23 cellular contexts compared by ENCODE assay signal in the genomic region with DNA sequence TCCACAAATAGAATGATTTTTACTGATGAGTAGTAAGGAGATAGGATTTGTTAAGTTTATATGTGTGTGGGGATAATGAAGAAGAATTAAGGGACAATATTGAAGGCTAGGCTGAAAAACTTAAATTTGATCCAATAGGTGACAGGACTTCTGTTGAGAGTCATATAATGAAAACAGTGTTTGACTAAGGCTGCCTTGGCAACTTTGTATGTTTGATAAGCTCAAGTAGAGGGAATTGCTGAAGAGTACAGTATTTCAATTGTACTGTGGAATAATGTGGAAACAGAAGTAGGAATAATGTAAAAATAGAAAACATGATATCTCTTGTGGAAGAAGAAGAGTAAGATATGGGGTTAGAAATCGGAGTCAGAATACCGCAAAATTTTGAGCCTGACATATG. TPM values are rescaled to one million over a fixed set of nuclear protein-coding genes. Genes with fewer than 3 reads are reported as not detected.
DNase-seq lines count a peak whose midpoint lies in the region; ATAC-seq and TF ChIP-seq lines count a peak whose summit lies in the region.
"Had no signal": no experiment of that assay in that cellular context is flagged by ENCODE, and none has a peak within 500 bp of the region (broad histone marks: within the 10 kb centered on the region; RNA-seq: fewer than 3 reads in every experiment).

No MANE protein-coding gene starts in this region.

- H3K36me3 ChIP-seq in left lung: no peaks in the 10 kb centered on the region
- H3K36me3 ChIP-seq: HAP-1, MG63, Peyer's patch had no signal

- H3K27ac Mint-ChIP-seq in WTC11: 0 out of 2 replicates have a peak overlapping the region, but pooled peaks have one; percentile 1
- no peak overlapping the region for H3K27ac Mint-ChIP-seq in T-helper 2 cell treated with Interferon-gamma antibody and Interleukin-4, amounts not matched to agents 5 μg/mL and 100 μg/mL, for 36 hours

- POLR2A ChIA-PET in WTC11 (lab: Charles Lee): no interaction called here

- no peak overlapping the region for H3K4me3 ChIP-seq in left lung
- H3K4me3 ChIP-seq: GM23248, HAP-1, K562, MG63, Peyer's patch had no signal

- intact Hi-C loops in left ventricle myocardium superior (cut with micrococcal nuclease) (no loop called here), Right ventricle myocardium inferior (cut with DNase I) (no loop called here), left lung (cut with DNase I) (no loop called here)

- peaks cover 38% of the 10 kb centered on the region for H3K9me3 Mint-ChIP-seq in WTC11
- H3K9me3 Mint-ChIP-seq in T-helper 2 cell treated with Interferon-gamma antibody and Interleukin-4, amounts not matched to agents 5 μg/mL and 100 μg/mL, for 36 hours: peaks cover 47% of the 10 kb centered on the region

- no peak for DNase-seq in left ventricle myocardium superior
- DNase-seq in Right ventricle myocardium inferior (ENCODE audit: missing footprints): no peak
- DNase-seq in WTC11 (ENCODE audit: low spot score): no peak
- no peak for DNase-seq in left lung
- DNase-seq in T-helper 2 cell treated with Interferon-gamma antibody and Interleukin-4, amounts not matched to agents 5 μg/mL and 100 μg/mL, for 36 hours (ENCODE audit: low spot score): no peak
- no peak for DNase-seq in NCI-H1092 (lab: John Stamatoyannopoulos, UW)
- DNase-seq in NCI-H1048 (lab: John Stamatoyannopoulos, UW): no peak
- DNase-seq: CD4-positive, CD25-positive, alpha-beta regulatory T cell; COR-L47; DND-41; GM23248; MG63; NCI-H1092 treated with DMSO at 0.1 percent for 48 hours; NCI-H146; NCI-H2029; NCI-H226; NCI-H510A treated with DMSO at 0.1 percent for 48 hours; NCI-H748 treated with DMSO at 0.1 percent for 48 hours; Peyer's patch had no signal

- no peaks in the 10 kb centered on the region for H3K27me3 ChIP-seq in left lung
- H3K27me3 ChIP-seq: MG63, Peyer's patch had no signal

- CTCF ChIA-PET in WTC11 (lab: Charles Lee): interaction anchor here (1.2 kb wide), 1 partner anchor 25 kb away, joined by 3 read pairs; no protein-coding TSS in a partner anchor

- peaks cover 17% of the 10 kb centered on the region for H3K4me1 Mint-ChIP-seq in WTC11
- peaks cover 22% of the 10 kb centered on the region for H3K4me1 Mint-ChIP-seq in T-helper 2 cell treated with Interferon-gamma antibody and Interleukin-4, amounts not matched to agents 5 μg/mL and 100 μg/mL, for 36 hours (ENCODE audit: low read depth)

- peaks cover 0 to 12% of the 10 kb centered on the region in 2 donors for H3K9me3 ChIP-seq in left lung

- TF ChIP-seq CTCF in WTC11 (IDR thresholded peaks at IDR 0.05) (no peak), left lung (IDR thresholded peaks at IDR 0.05) (no peak)

- H3K4me1 ChIP-seq in left lung: peaks cover 4 to 25% of the 10 kb centered on the region in 2 donors
- H3K4me1 ChIP-seq: HAP-1 had no signal

- H3K27ac ChIP-seq in left lung: no peak overlapping the region
- H3K27ac ChIP-seq: GM23248, HL-60, Peyer's patch had no signal

- ATAC-seq in left ventricle myocardium superior (peak; percentile 34), Right ventricle myocardium inferior (no peak), WTC11 (no peak), left lung (peak; percentile 66)
- ATAC-seq: HepG2, K562 had no signal

- H3K27me3 Mint-ChIP-seq in WTC11 (ENCODE audit: low read depth): no peaks in the 10 kb centered on the region
- H3K27me3 Mint-ChIP-seq in T-helper 2 cell treated with Interferon-gamma antibody and Interleukin-4, amounts not matched to agents 5 μg/mL and 100 μg/mL, for 36 hours (ENCODE audit: low read depth): no peaks in the 10 kb centered on the region
- H3K27me3 Mint-ChIP-seq: CD4-positive, CD25-positive, alpha-beta regulatory T cell had no signal

- peaks cover 41% of the 10 kb centered on the region for H3K36me3 Mint-ChIP-seq in WTC11
- peaks cover 51% of the 10 kb centered on the region for H3K36me3 Mint-ChIP-seq in T-helper 2 cell treated with Interferon-gamma antibody and Interleukin-4, amounts not matched to agents 5 μg/mL and 100 μg/mL, for 36 hours (ENCODE audit: low read depth)

- no peak overlapping the region for H3K4me3 Mint-ChIP-seq in WTC11
- no peak overlapping the region for H3K4me3 Mint-ChIP-seq in T-helper 2 cell treated with Interferon-gamma antibody and Interleukin-4, amounts not matched to agents 5 μg/mL and 100 μg/mL, for 36 hours
- H3K4me3 Mint-ChIP-seq: CD4-positive, CD25-positive, alpha-beta regulatory T cell had no signal

TF ChIP-seq in WTC11, 78 proteins besides CTCF, POLR2A, EP300 and RAD21 (continues in another document):
- TF ChIP-seq, protein P1, sequence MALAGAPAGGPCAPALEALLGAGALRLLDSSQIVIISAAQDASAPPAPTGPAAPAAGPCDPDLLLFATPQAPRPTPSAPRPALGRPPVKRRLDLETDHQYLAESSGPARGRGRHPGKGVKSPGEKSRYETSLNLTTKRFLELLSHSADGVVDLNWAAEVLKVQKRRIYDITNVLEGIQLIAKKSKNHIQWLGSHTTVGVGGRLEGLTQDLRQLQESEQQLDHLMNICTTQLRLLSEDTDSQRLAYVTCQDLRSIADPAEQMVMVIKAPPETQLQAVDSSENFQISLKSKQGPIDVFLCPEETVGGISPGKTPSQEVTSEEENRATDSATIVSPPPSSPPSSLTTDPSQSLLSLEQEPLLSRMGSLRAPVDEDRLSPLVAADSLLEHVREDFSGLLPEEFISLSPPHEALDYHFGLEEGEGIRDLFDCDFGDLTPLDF (CRISPR knock-in tag; IDR thresholded peaks at IDR 0.05): no peak
- TF ChIP-seq, protein P2, sequence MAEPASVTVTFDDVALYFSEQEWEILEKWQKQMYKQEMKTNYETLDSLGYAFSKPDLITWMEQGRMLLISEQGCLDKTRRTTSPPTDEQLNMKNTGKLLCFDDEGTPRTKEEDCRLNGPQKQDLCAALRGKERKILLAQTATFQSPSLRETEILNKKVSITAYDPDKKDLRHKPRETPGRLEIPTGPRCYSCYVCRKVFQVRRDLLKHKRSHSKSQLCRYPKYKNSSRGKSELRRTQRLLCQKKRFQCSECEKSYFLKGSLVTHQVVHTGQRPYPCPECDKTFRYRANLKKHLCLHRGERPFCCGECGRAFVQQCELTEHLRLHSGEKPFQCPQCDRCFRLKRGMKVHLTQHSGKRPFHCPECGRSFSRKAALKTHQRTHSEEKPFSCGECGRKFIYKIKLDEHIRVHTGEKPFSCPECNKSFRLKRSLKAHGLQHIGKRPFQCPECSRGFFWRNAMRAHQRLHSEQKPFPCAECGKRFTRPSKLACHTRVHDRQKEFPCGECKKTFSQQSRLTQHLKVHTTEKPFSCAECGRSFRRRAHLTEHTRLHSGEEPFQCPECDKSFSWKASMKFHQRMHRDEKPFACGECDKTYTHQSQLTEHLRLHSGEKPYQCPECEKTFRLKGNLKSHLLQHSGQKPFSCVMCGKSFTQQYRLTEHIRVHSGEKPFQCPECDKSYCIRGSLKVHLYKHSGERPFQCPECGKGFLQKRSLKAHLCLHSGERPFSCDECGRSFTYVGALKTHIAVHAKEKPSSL (CRISPR knock-in tag; conservative IDR thresholded peaks at IDR 0.05): no peak
- no peak for TF ChIP-seq TP53 (CRISPR knock-in tag; IDR thresholded peaks at IDR 0.05)
- no peak for TF ChIP-seq RORB (CRISPR knock-in tag; IDR thresholded peaks at IDR 0.05)
- no peak for TF ChIP-seq PRRX2 (CRISPR knock-in tag; IDR thresholded peaks at IDR 0.05)
- TF ChIP-seq, protein P3, sequence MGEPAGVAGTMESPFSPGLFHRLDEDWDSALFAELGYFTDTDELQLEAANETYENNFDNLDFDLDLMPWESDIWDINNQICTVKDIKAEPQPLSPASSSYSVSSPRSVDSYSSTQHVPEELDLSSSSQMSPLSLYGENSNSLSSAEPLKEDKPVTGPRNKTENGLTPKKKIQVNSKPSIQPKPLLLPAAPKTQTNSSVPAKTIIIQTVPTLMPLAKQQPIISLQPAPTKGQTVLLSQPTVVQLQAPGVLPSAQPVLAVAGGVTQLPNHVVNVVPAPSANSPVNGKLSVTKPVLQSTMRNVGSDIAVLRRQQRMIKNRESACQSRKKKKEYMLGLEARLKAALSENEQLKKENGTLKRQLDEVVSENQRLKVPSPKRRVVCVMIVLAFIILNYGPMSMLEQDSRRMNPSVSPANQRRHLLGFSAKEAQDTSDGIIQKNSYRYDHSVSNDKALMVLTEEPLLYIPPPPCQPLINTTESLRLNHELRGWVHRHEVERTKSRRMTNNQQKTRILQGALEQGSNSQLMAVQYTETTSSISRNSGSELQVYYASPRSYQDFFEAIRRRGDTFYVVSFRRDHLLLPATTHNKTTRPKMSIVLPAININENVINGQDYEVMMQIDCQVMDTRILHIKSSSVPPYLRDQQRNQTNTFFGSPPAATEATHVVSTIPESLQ (CRISPR knock-in tag; IDR thresholded peaks at IDR 0.05): no peak
- TF ChIP-seq NR2C2 (CRISPR knock-in tag; IDR thresholded peaks at IDR 0.05): no peak
- TF ChIP-seq, protein P4, sequence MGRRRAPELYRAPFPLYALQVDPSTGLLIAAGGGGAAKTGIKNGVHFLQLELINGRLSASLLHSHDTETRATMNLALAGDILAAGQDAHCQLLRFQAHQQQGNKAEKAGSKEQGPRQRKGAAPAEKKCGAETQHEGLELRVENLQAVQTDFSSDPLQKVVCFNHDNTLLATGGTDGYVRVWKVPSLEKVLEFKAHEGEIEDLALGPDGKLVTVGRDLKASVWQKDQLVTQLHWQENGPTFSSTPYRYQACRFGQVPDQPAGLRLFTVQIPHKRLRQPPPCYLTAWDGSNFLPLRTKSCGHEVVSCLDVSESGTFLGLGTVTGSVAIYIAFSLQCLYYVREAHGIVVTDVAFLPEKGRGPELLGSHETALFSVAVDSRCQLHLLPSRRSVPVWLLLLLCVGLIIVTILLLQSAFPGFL (CRISPR knock-in tag; IDR thresholded peaks at IDR 0.05; ENCODE audit: borderline replicate concordance): no peak
- TF ChIP-seq, protein P5, sequence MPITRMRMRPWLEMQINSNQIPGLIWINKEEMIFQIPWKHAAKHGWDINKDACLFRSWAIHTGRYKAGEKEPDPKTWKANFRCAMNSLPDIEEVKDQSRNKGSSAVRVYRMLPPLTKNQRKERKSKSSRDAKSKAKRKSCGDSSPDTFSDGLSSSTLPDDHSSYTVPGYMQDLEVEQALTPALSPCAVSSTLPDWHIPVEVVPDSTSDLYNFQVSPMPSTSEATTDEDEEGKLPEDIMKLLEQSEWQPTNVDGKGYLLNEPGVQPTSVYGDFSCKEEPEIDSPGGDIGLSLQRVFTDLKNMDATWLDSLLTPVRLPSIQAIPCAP (CRISPR knock-in tag; IDR thresholded peaks at IDR 0.05): no peak
- TF ChIP-seq SOX15 (CRISPR knock-in tag; IDR thresholded peaks at IDR 0.05): no peak
- no peak for TF ChIP-seq FOXP1 (CRISPR knock-in tag; IDR thresholded peaks at IDR 0.05; ENCODE audit: borderline replicate concordance)

RNA-seq across cellular contexts. Expression of a gene that starts 10.5 kb away (rescaled TPM):
- total RNA-seq in left ventricle myocardium superior (4.8 TPM), Right ventricle myocardium inferior (5.9 TPM), WTC11 (2021) (14.0 to 15.0 TPM (median 14.7 TPM) in 3 replicates), left lung (10 to 100 TPM; 10.3 to 13.8 TPM)

Comparison
In these comparisons a context has a peak if more than half of its experiments do, and no peak if none do; other contexts are left out.
1. ATAC-seq: peak in left ventricle myocardium superior (single experiment) and left lung (single experiment); none in Right ventricle myocardium inferior (single experiment) and WTC11 (single experiment).